In the genomic region with DNA sequence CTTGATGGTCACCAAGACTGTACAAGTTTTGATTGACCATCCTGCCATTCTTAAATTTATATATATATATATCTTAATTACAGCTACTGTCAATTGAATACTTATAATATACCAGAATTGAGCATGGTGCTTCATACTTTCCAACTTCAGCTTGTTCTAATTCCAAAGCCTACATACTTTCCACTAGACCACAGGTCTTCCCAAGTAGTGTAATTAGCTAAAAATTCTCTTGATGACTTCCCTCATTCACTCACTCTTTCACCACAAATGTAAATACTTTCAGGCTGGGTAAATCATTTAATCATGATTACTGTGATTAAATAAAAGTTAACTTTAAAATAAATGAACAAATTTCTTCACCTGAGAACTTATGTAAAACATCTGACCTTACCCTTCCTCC, we compare ENCODE assay signal across 13 cellular contexts. TPM values are rescaled to one million over a fixed set of nuclear protein-coding genes. Genes with fewer than 3 reads are reported as not detected.
A peak's percentile ranks its signal among the peaks of the same experiment; 100 is the strongest.
DNase-seq lines count a peak whose midpoint lies in the region; ATAC-seq and TF ChIP-seq lines count a peak whose summit lies in the region.
"Had no signal": no experiment of that assay in that cellular context is flagged by ENCODE, and none has a peak within 500 bp of the region (broad histone marks: within the 10 kb centered on the region; RNA-seq: fewer than 3 reads in every experiment).

No MANE protein-coding gene starts in this region.

- TF ChIP-seq CTCF in HCT116 (IDR thresholded peaks at IDR 0.05 in 2 of 3, conservative IDR thresholded peaks at IDR 0.05 in 1 of 3; ENCODE audit: borderline replicate concordance in 1 of 3, insufficient read depth in 1 of 3, low read depth in 2 of 3, low read length in 2 of 3), result no peak

- TF ChIP-seq RAD21 in HCT116 (IDR thresholded peaks at IDR 0.05; ENCODE audit: low read depth), result no peak

- H2AFZ ChIP-seq in HCT116 (ENCODE audit: low read depth, low read length, poor library complexity, severe bottlenecking), result no peak overlapping the region

- CTCF ChIA-PET in CD4-positive, alpha-beta memory T cell (lab: Charles Lee; ENCODE audit: partially characterized antibody), result interaction anchor here (0.7 to 5.9 kb wide), 15 partner anchors 8 to 332 kb away, joined by 3 to 53 read pairs (median 7); no protein-coding TSS in a partner anchor
- CTCF ChIA-PET in HCT116 (lab: Charles Lee), result interaction anchor here (0.9 to 1.4 kb wide), 2 partner anchors 12 to 15 kb away, joined by 3 to 7 read pairs; no protein-coding TSS in a partner anchor

- H3K4me3 Mint-ChIP-seq in CD4-positive, alpha-beta memory T cell, result peak overlapping the region in 6 of 8 donors; percentile 8 to 70 (median 51)
- H3K4me3 Mint-ChIP-seq in activated naive CD8-positive, alpha-beta T cell, result peak overlapping the region; percentile 48
- H3K4me3 Mint-ChIP-seq in naive thymus-derived CD8-positive, alpha-beta T cell, result peak overlapping the region in 9 of 10 donors; percentile 15 to 69 (median 60)

- RAD21 ChIA-PET in HCT116 (lab: Charles Lee; ENCODE audit: low non-redundant PET in 1 of 2, low total read pairs in 2 of 2, uncharacterized antibody in 2 of 2, unreplicated experiment in 2 of 2), result no interaction called here

- H3K27me3 Mint-ChIP-seq in CD4-positive, alpha-beta memory T cell, result peaks cover 0 to 1% of the 10 kb centered on the region in 2 donors
- no peaks in the 10 kb centered on the region for H3K27me3 Mint-ChIP-seq in activated naive CD8-positive, alpha-beta T cell
- peaks cover 0 to 1% (median 0%) of the 10 kb centered on the region in 5 donors for H3K27me3 Mint-ChIP-seq in naive thymus-derived CD8-positive, alpha-beta T cell

- H3K4me1 ChIP-seq in CD4-positive, alpha-beta memory T cell (ENCODE audit: insufficient read depth, low read length), result peaks cover 72% of the 10 kb centered on the region
- H3K4me1 ChIP-seq in HCT116 (ENCODE audit: control insufficient read depth in 1 of 2, insufficient read depth in 2 of 2, low read length in 2 of 2), result peaks cover 12 to 21% of the 10 kb centered on the region in 2 experiments

- no peak overlapping the region for H3K4me2 ChIP-seq in HCT116 (ENCODE audit: low read length)

- H3K9me3 Mint-ChIP-seq in CD4-positive, alpha-beta memory T cell, result peaks cover 0 to 6% (median 0%) of the 10 kb centered on the region in 8 donors
- no peaks in the 10 kb centered on the region for H3K9me3 Mint-ChIP-seq in activated naive CD8-positive, alpha-beta T cell (ENCODE audit: low read depth)
- no peaks in the 10 kb centered on the region for H3K9me3 Mint-ChIP-seq in naive thymus-derived CD8-positive, alpha-beta T cell

- H3K4me1 Mint-ChIP-seq in CD4-positive, alpha-beta memory T cell, result peaks cover 50 to 78% (median 58%) of the 10 kb centered on the region in 4 donors
- peaks cover 70% of the 10 kb centered on the region for H3K4me1 Mint-ChIP-seq in activated naive CD8-positive, alpha-beta T cell (ENCODE audit: low read depth)
- peaks cover 41 to 75% (median 63%) of the 10 kb centered on the region in 4 donors for H3K4me1 Mint-ChIP-seq in naive thymus-derived CD8-positive, alpha-beta T cell

- peaks cover 81% of the 10 kb centered on the region for H3K79me2 ChIP-seq in HCT116 (ENCODE audit: insufficient read depth, low read length)

- POLR2A ChIA-PET in CD4-positive, alpha-beta memory T cell (lab: Charles Lee; ENCODE audit: partially characterized antibody), result interaction anchor here (0.8 to 9.9 kb wide), 11 partner anchors 9 to 453 kb away, joined by 3 to 105 read pairs (median 8); partner anchors contain the start of genes FAM184A and MCM9
- POLR2A ChIA-PET in HCT116 (lab: Charles Lee), result interaction anchor here (1.1 kb wide), 1 partner anchor 213 kb away, joined by 4 read pairs; no protein-coding TSS in a partner anchor
- POLR2A ChIA-PET in naive thymus-derived CD8-positive, alpha-beta T cell (lab: Charles Lee), result interaction anchor here (0.9 to 6.0 kb wide), 4 partner anchors 13 to 188 kb away, joined by 3 to 51 read pairs (median 4); partner anchors contain the start of gene MCM9

- no peak for DNase-seq in CD4-positive, alpha-beta memory T cell
- DNase-seq in HCT116 (ENCODE audit: low read depth, low spot score), result no peak
- DNase-seq in naive thymus-derived CD8-positive, alpha-beta T cell, result no peak
- DNase-seq in stimulated activated CD4-positive, alpha-beta T cell treated with anti-CD3 and anti-CD28 coated beads, Interleukin-4, amount 100 ng/mL, for 24 hours, result no peak
- DNase-seq: activated CD4-positive, CD25-positive, alpha-beta regulatory T cell; kidney glomerular epithelial cell; NCI-H1105 treated with DMSO at 0.1 percent for 48 hours; retina; stimulated activated CD4-positive, alpha-beta T cell treated with anti-CD3 and anti-CD28 coated beads, Interleukin-1b, Interleukin-23, amount 100 ng/mL, for 48 hours had no signal

- no peak overlapping the region for H3K4me3 ChIP-seq in CD4-positive, alpha-beta memory T cell (ENCODE audit: low read length in 2 of 2)
- H3K4me3 ChIP-seq in HCT116 (replicated peaks in 1 of 2; ENCODE audit: low read depth in 1 of 2, low read length in 2 of 2), result no peak overlapping the region
- H3K4me3 ChIP-seq: breast epithelium had no signal

- H3K27ac Mint-ChIP-seq in CD4-positive, alpha-beta memory T cell, result peak overlapping the region in 3 of 7 donors; percentile 53 to 68 (median 60)
- peak overlapping the region; percentile 16 for H3K27ac Mint-ChIP-seq in activated naive CD8-positive, alpha-beta T cell
- H3K27ac Mint-ChIP-seq in naive thymus-derived CD8-positive, alpha-beta T cell, result peak overlapping the region in 7 of 10 donors; percentile 13 to 77 (median 55)

- peaks cover 26 to 52% of the 10 kb centered on the region in 2 donors for H3K36me3 Mint-ChIP-seq in CD4-positive, alpha-beta memory T cell
- peaks cover 24% of the 10 kb centered on the region for H3K36me3 Mint-ChIP-seq in activated naive CD8-positive, alpha-beta T cell
- H3K36me3 Mint-ChIP-seq in naive thymus-derived CD8-positive, alpha-beta T cell, result peaks cover 4 to 44% (median 5%) of the 10 kb centered on the region in 3 donors

- intact Hi-C loops in CD4-positive, alpha-beta memory T cell (cut with micrococcal nuclease), result no loop called here
- intact Hi-C loops in HCT116 (cut with micrococcal nuclease), result loop anchor here (10.0 kb wide), 2 partner anchors 243 to 333 kb away; partner anchors contain the start of gene CEP85L

- no peaks in the 10 kb centered on the region for H3K9me2 ChIP-seq in HCT116 (ENCODE audit: insufficient read depth)

- no peak overlapping the region for H3K27ac ChIP-seq in CD4-positive, alpha-beta memory T cell (ENCODE audit: low read depth, low read length)
- H3K27ac ChIP-seq in HCT116 (ENCODE audit: low read depth, low read length), result peak overlapping the region; percentile 85; the same call in 1 of the 2 replicates
- H3K27ac ChIP-seq: breast epithelium had no signal

- H3K9ac ChIP-seq in HCT116 (ENCODE audit: low read length), result no peak overlapping the region

- H3K27me3 ChIP-seq in CD4-positive, alpha-beta memory T cell (ENCODE audit: insufficient read depth, low read length), result no peaks in the 10 kb centered on the region
- no peaks in the 10 kb centered on the region for H3K27me3 ChIP-seq in HCT116 (ENCODE audit: insufficient read depth, low read length)
- H3K27me3 ChIP-seq: breast epithelium had no signal

- no TSS peak for BruUV-seq in HCT116 (replicated peaks; lab: Mats Ljungman, UMichigan)

- ATAC-seq in HCT116 (no peak), GM19397 (IDR thresholded peaks at IDR 0.05; ENCODE audit: unreplicated experiment) (no peak)
- no peak for ATAC-seq in naive thymus-derived CD8-positive, alpha-beta T cell
- no peak for ATAC-seq in activated CD4-positive, CD25-positive, alpha-beta regulatory T cell treated with anti-CD3 and anti-CD28 coated beads, Interleukin-2, amount 50 U/mL, for 24 hours

- H4K20me1 ChIP-seq in HCT116 (ENCODE audit: insufficient read depth), result no peaks in the 10 kb centered on the region

- TF ChIP-seq POLR2A in HCT116 (IDR thresholded peaks at IDR 0.05; ENCODE audit: borderline replicate concordance, extremely low read depth, insufficient read depth, insufficient read length), result no peak

- no peaks in the 10 kb centered on the region for H3K36me3 ChIP-seq in CD4-positive, alpha-beta memory T cell (ENCODE audit: insufficient read depth, low read length)
- H3K36me3 ChIP-seq in HCT116 (ENCODE audit: control insufficient read depth in 1 of 2, insufficient read depth in 2 of 2, low read length in 2 of 2), result peaks cover 7 to 12% of the 10 kb centered on the region in 2 experiments; a peak in 2 of 4 replicates
- H3K36me3 ChIP-seq: breast epithelium had no signal

- H3K9me3 ChIP-seq in CD4-positive, alpha-beta memory T cell (ENCODE audit: control insufficient read depth in 1 of 2, low read length in 2 of 2), result no peaks in the 10 kb centered on the region
- no peaks in the 10 kb centered on the region for H3K9me3 ChIP-seq in HCT116 (ENCODE audit: control insufficient read depth in 1 of 2, insufficient read depth in 1 of 2, low read depth in 1 of 2, low read length in 2 of 2)
- H3K9me3 ChIP-seq: breast epithelium had no signal

TF ChIP-seq in HCT116, 20 proteins besides CTCF, POLR2A, EP300 and RAD21:
- TF ChIP-seq FOSL1 (IDR thresholded peaks at IDR 0.05; ENCODE audit: low read depth), result no peak
- no peak for TF ChIP-seq YY1 (IDR thresholded peaks at IDR 0.05; ENCODE audit: extremely low read depth, insufficient replicate concordance, low read depth, low read length)
- TF ChIP-seq, protein P1, sequence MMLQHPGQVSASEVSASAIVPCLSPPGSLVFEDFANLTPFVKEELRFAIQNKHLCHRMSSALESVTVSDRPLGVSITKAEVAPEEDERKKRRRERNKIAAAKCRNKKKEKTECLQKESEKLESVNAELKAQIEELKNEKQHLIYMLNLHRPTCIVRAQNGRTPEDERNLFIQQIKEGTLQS (IDR thresholded peaks at IDR 0.05), result no peak
- TF ChIP-seq SIN3A (IDR thresholded peaks at IDR 0.05; ENCODE audit: low read depth), result no peak
- TF ChIP-seq CEBPB (IDR thresholded peaks at IDR 0.05; ENCODE audit: low read depth), result no peak
- no peak for TF ChIP-seq EZH2phosphoT487 (IDR thresholded peaks at IDR 0.05; ENCODE audit: borderline replicate concordance)
- TF ChIP-seq, protein P2, sequence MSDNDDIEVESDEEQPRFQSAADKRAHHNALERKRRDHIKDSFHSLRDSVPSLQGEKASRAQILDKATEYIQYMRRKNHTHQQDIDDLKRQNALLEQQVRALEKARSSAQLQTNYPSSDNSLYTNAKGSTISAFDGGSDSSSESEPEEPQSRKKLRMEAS (IDR thresholded peaks at IDR 0.05), result no peak

RNA-seq across cellular contexts. Expression of gene ASF1A, which starts 3.4 kb away (rescaled TPM):
- 10 to 100 TPM; 64.0 to 66.6 TPM for total RNA-seq in CD4-positive, alpha-beta memory T cell
- polyA plus RNA-seq in CD4-positive, alpha-beta memory T cell, result 10 to 100 TPM; 65.8 to 78.5 TPM
- 23.3 TPM for total RNA-seq in HCT116 (2021; ENCODE audit: unreplicated experiment)
- polyA plus RNA-seq in HCT116 (2012), result 6.2 and 9.7 TPM in 2 replicates
- total RNA-seq in naive thymus-derived CD8-positive, alpha-beta T cell, result 10 to 100 TPM; 61.2 to 70.9 TPM
- polyA plus RNA-seq in naive thymus-derived CD8-positive, alpha-beta T cell, result 10 to 100 TPM; 45.3 to 58.8 (median 47.7) TPM

RNA-seq across cellular contexts. Expression of gene MCM9, which starts 37.6 kb away (rescaled TPM):
- 10 to 100 TPM; 33.8 to 36.6 TPM for total RNA-seq in CD4-positive, alpha-beta memory T cell
- polyA plus RNA-seq in CD4-positive, alpha-beta memory T cell, result 10 to 100 TPM; 11.2 to 15.2 TPM
- total RNA-seq in HCT116 (2021; ENCODE audit: unreplicated experiment), result 13.6 TPM
- polyA plus RNA-seq in HCT116 (2012), result 6.5 TPM in 2 replicates
- total RNA-seq in naive thymus-derived CD8-positive, alpha-beta T cell, result 10 to 100 TPM; 31.0 to 34.2 TPM
- 10 to 100 TPM in 2 of 3 donors, 1 to 10 TPM in 1; 9.3 to 12.2 (median 10.7) TPM for polyA plus RNA-seq in naive thymus-derived CD8-positive, alpha-beta T cell
